Comparison of ENCODE assay signal across 8 cellular contexts in the genomic region with DNA sequence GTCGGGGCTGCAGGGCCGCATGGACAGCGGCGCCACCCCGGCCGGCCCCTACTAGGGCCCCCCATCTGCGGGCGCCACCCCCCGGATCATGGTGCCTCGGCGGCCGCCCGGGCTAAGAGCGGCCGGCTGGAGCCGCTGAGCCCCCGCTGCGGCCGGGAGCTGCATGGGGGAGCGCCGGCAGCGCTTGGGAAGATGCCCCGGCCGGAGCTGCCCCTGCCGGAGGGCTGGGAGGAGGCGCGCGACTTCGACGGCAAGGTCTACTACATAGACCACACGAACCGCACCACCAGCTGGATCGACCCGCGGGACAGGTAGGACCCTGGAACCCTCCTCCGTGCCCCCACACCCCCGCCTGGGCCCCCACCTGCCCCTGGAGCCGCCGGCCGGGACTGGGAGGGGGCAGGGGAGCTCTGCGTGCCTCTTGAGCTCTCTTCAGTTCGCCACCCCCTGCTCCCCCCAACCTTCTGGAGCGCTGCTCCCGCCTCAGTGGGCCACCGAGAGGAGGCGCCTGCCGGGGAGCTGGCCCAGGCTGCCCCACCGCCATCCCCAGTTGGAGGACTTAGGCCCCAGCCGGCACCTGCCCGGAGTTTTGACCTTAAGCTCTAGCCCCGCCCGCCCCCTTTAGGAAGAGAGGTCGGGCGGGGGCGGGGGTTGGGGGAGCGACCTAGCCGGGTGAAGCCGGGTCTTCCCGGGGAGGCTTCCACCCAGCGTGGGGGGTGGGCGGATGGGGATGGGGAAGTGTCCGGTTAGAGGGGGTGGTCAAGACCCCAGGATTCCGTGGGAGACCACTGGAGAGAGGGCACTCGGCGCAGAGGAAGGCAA. TPM values are rescaled to one million over a fixed set of nuclear protein-coding genes. Genes with fewer than 3 reads are reported as not detected.
A peak's percentile ranks its signal among the peaks of the same experiment; 100 is the strongest.
DNase-seq lines count a peak whose midpoint lies in the region; ATAC-seq and TF ChIP-seq lines count a peak whose summit lies in the region.

No MANE protein-coding gene starts in this region.

- H3K9me3 ChIP-seq in BLaER1 (no peaks in the 10 kb centered on the region), body of pancreas (no peaks in the 10 kb centered on the region), right lobe of liver (no peaks in the 10 kb centered on the region)

- peak overlapping the region; percentile 79 for H3K9ac ChIP-seq in BLaER1

- peak; percentile 35 to 53 (median 46) for DNase-seq in body of pancreas
- DNase-seq in right lobe of liver: peak; percentile 59 to 67 (median 66)
- no peak for DNase-seq in NCI-H2107 treated with DMSO at 0.1 percent for 48 hours (lab: John Stamatoyannopoulos, UW; ENCODE audit: unreplicated experiment)
- no peak for DNase-seq in stimulated activated CD8-positive, alpha-beta memory T cell treated with anti-CD3 and anti-CD28 coated beads, Interleukin-4, amount 100 ng/mL, for 48 hours

- WGBS in body of pancreas, 2 donors: 1 to 2% methylated on average over 22 to 65 of the region's 65 CpGs
- 6% methylated on average over 3 of the region's 65 CpGs for WGBS in right lobe of liver (ENCODE audit: insufficient coverage, low coverage, low lambda C conversion rate, missing lambda C conversion rate)

- H3K4me3 ChIP-seq in BLaER1: peak overlapping the region; percentile 82
- peak overlapping the region; percentile 64 to 67 for H3K4me3 ChIP-seq in body of pancreas
- peak overlapping the region; percentile 61 to 76 (median 75) for H3K4me3 ChIP-seq in right lobe of liver

- ATAC-seq in GM19452 (IDR thresholded peaks at IDR 0.05; ENCODE audit: unreplicated experiment) (peak; percentile 37), HG03571 (IDR thresholded peaks at IDR 0.05; ENCODE audit: unreplicated experiment) (peak; percentile 18), body of pancreas (peak; percentile 4), right lobe of liver (peak; percentile 14 to 44 (median 35)), HG03457 (IDR thresholded peaks at IDR 0.05; ENCODE audit: unreplicated experiment) (no peak)

- H3K4me2 ChIP-seq in BLaER1: peak overlapping the region; percentile 90

- intact Hi-C loops in body of pancreas (cut with DNase I) (no loop called here), right lobe of liver (cut with DNase I) (no loop called here)

- H4K20me1 ChIP-seq in BLaER1: no peaks in the 10 kb centered on the region

- TF ChIP-seq POLR2A in body of pancreas (IDR thresholded peaks at IDR 0.05) (peak in 1 of 3 donors; percentile 10), right lobe of liver (IDR thresholded peaks at IDR 0.05) (peak; percentile 9)

- no peaks in the 10 kb centered on the region for H3K36me3 ChIP-seq in BLaER1
- no peaks in the 10 kb centered on the region for H3K36me3 ChIP-seq in body of pancreas (replicated peaks in 1 of 2; ENCODE audit: insufficient read depth in 1 of 2, low read depth in 2 of 2)
- no peaks in the 10 kb centered on the region for H3K36me3 ChIP-seq in right lobe of liver

- TF ChIP-seq CTCF in body of pancreas (IDR thresholded peaks at IDR 0.05): peak in 1 of 7 experiments; percentile 15
- TF ChIP-seq CTCF in right lobe of liver (IDR thresholded peaks at IDR 0.05): no peak

- H3K4me1 ChIP-seq in BLaER1 (peaks cover 10% of the 10 kb centered on the region), body of pancreas (peaks cover 82% of the 10 kb centered on the region), right lobe of liver (peaks cover 0 to 35% (median 15%) of the 10 kb centered on the region in 4 donors)

- H3K27ac ChIP-seq in BLaER1: peak overlapping the region; percentile 69
- H3K27ac ChIP-seq in body of pancreas: peak overlapping the region; percentile 73 to 87 (median 80)
- H3K27ac ChIP-seq in right lobe of liver: peak overlapping the region; percentile 23 to 80 (median 60)

- H3K27me3 ChIP-seq in BLaER1: peaks cover 6% of the 10 kb centered on the region; the same call in 1 of the 2 replicates
- no peaks in the 10 kb centered on the region for H3K27me3 ChIP-seq in body of pancreas
- H3K27me3 ChIP-seq in right lobe of liver: no peaks in the 10 kb centered on the region

RNA-seq across cellular contexts. Expression of a gene that starts 0.7 kb away (rescaled TPM):
- total RNA-seq in body of pancreas (10 to 100 TPM; 40.0 to 49.4 TPM), right lobe of liver (10 to 100 TPM in 5 of 6 experiments, 1 to 10 TPM in 1; 9.6 to 74.4 (median 23.5) TPM)

Comparison
In these comparisons a context has a peak if more than half of its experiments do, and no peak if none do; other contexts are left out.
1. DNase-seq: peak in body of pancreas (4 of 4) and right lobe of liver (3 of 3); none in NCI-H2107 treated with DMSO at 0.1 percent for 48 hours (single experiment) and stimulated activated CD8-positive, alpha-beta memory T cell treated with anti-CD3 and anti-CD28 coated beads, Interleukin-4, amount 100 ng/mL, for 48 hours (single experiment).
2. Peak in every context shown above with its lines, with median percentiles within 50 percentile points of each other: H3K27ac ChIP-seq and H3K4me3 ChIP-seq.